In genomic region chr10:112359606-112360307, GRCh38 we compare ENCODE assay signal across 19 cellular contexts. TPM values are rescaled to one million over a fixed set of nuclear protein-coding genes. Genes with fewer than 3 reads are reported as not detected.
A peak's percentile ranks its signal among the peaks of the same experiment; 100 is the strongest.
DNase-seq lines count a peak whose midpoint lies in the region; ATAC-seq and TF ChIP-seq lines count a peak whose summit lies in the region.
"Had no signal": no experiment of that assay in that cellular context is flagged by ENCODE, and none has a peak within 500 bp of the region (broad histone marks: within the 10 kb centered on the region; RNA-seq: fewer than 3 reads in every experiment).

No MANE protein-coding gene starts in this region.

- H3K9me3 ChIP-seq in left ventricle myocardium inferior (replicated peaks): no peaks in the 10 kb centered on the region
- H3K9me3 ChIP-seq in prostate gland: no peaks in the 10 kb centered on the region
- H3K9me3 ChIP-seq: sigmoid colon had no signal

- H3K27me3 ChIP-seq in left ventricle myocardium inferior (ENCODE audit: low read depth) (no peaks in the 10 kb centered on the region), dorsolateral prefrontal cortex (no peaks in the 10 kb centered on the region), prostate gland (replicated peaks; ENCODE audit: insufficient read depth) (no peaks in the 10 kb centered on the region)
- H3K27me3 ChIP-seq: sigmoid colon had no signal

- H3K4me1 ChIP-seq in left ventricle myocardium inferior: peaks cover 61% of the 10 kb centered on the region
- peaks cover 16% of the 10 kb centered on the region for H3K4me1 ChIP-seq in prostate gland (replicated peaks)
- no peaks in the 10 kb centered on the region for H3K4me1 ChIP-seq in urinary bladder (ENCODE audit: insufficient read depth)

- intact Hi-C loops in left ventricle myocardium inferior (cut with micrococcal nuclease) (no loop called here), left ventricle myocardium superior (cut with micrococcal nuclease) (no loop called here), dorsolateral prefrontal cortex (cut with DNase I) (no loop called here), prostate gland (cut with DNase I) (no loop called here)

- peak overlapping the region; percentile 91 for H3K27ac ChIP-seq in left ventricle myocardium inferior (replicated peaks)
- H3K27ac ChIP-seq in dorsolateral prefrontal cortex: peak overlapping the region in 32 of 59 donors; percentile 6 to 84 (median 36)
- peak overlapping the region; percentile 52 to 66 for H3K27ac ChIP-seq in prostate gland
- peak overlapping the region; percentile 14 for H3K27ac ChIP-seq in urinary bladder (ENCODE audit: low read depth)

- TF ChIP-seq CTCF in left ventricle myocardium inferior (IDR thresholded peaks at IDR 0.05; ENCODE audit: borderline replicate concordance) (no peak), dorsolateral prefrontal cortex (IDR thresholded peaks at IDR 0.05 in 54 of 56, conservative IDR thresholded peaks at IDR 0.05 in 2 of 56; ENCODE audit: low read depth in 1 of 56, partially characterized antibody in 56 of 56) (no peak), prostate gland (IDR thresholded peaks at IDR 0.05) (no peak)

- no peak for TF ChIP-seq POLR2A in prostate gland (IDR thresholded peaks at IDR 0.05)

- 86% methylated on average over 8 of the region's 8 CpGs for WGBS in prostate gland
- 56% methylated on average over 8 of the region's 8 CpGs for WGBS in urinary bladder

- DNase-seq in left ventricle myocardium inferior (no peak), left ventricle myocardium superior (no peak), dorsolateral prefrontal cortex (no peak), prostate gland (ENCODE audit: low spot score) (no peak), C1 segment of cervical spinal cord (lab: John Stamatoyannopoulos, UW) (no peak), NCI-H1930 (lab: John Stamatoyannopoulos, UW) (no peak)
- DNase-seq: activated CD8-positive, alpha-beta memory T cell treated with anti-CD3 and anti-CD28 coated beads, Interleukin-2, amount 50 U/mL, for 4 hours; activated naive CD8-positive, alpha-beta T cell treated with anti-CD3 and anti-CD28 coated beads for 36 hours; Calu3; HCEC 1CT; hippocampal formation; naive thymus-derived CD4-positive, alpha-beta T cell; NCI-H2029 treated with DMSO at 0.1 percent for 48 hours; NCI-H524; SIG-M5; sigmoid colon; T-cell had no signal

- H3K4me3 ChIP-seq in left ventricle myocardium inferior (no peak overlapping the region), dorsolateral prefrontal cortex (no peak overlapping the region), prostate gland (no peak overlapping the region), urinary bladder (ENCODE audit: low read depth, low read length) (no peak overlapping the region)
- H3K4me3 ChIP-seq: sigmoid colon had no signal

- H3K36me3 ChIP-seq in left ventricle myocardium inferior (no peaks in the 10 kb centered on the region), prostate gland (no peaks in the 10 kb centered on the region), urinary bladder (ENCODE audit: insufficient read depth) (no peaks in the 10 kb centered on the region)
- H3K36me3 ChIP-seq: sigmoid colon had no signal

- ATAC-seq in left ventricle myocardium superior (no peak), GM19397 (IDR thresholded peaks at IDR 0.05; ENCODE audit: unreplicated experiment) (no peak)
- ATAC-seq: naive thymus-derived CD4-positive, alpha-beta T cell; T-cell had no signal

RNA-seq across cellular contexts. Expression of gene ACSL5, which starts 14.2 kb away (rescaled TPM):
- total RNA-seq in left ventricle myocardium inferior: 5.6 TPM
- 6.3 TPM for total RNA-seq in left ventricle myocardium superior
- total RNA-seq in dorsolateral prefrontal cortex: 10 to 100 TPM in 55 of 120 experiments, 1 to 10 TPM in 65; 3.2 to 25.6 (median 9.6) TPM
- 10 to 100 TPM; 14.5 to 19.7 TPM for total RNA-seq in prostate gland
- total RNA-seq in urinary bladder: 38.8 TPM
- polyA plus RNA-seq in urinary bladder: 20.2 TPM

Comparison
In these comparisons a context has a peak if more than half of its experiments do, and no peak if none do; other contexts are left out.
1. H3K27ac ChIP-seq: peak in every context shown above with its lines; median percentile 91 in left ventricle myocardium inferior; 59 in prostate gland; 36 in dorsolateral prefrontal cortex; 14 in urinary bladder.